ENCODE assay signal across 8 cellular contexts in the genomic region with DNA sequence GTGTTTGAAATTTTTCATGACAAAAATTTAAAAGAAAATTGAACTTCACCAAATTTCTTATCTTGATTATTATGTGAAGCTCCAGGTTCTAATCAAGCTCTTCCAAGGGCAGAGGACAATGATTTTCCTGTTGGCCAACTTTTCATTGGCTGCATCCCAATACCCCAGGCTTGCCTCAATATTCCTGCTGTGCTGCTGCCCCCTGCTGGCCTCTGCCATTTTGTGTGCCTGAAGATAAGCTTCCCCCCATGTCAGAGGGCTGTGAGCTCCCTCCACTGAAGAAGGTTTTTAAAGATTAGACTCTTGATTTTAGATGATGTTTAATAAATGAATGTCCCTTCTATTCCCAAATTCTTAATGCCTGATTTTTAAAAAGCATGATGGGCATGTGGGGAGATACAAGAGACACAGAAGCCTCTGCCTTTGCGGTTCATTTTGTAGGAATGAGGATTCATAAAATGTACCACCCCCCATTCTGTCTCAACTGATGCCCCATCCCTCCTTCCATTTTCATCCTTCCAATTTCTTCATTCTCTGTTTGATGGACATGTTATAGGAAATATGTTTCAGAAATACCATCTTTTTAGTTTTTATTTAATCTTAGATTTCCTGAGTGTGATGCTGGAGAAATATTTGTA.
DNase-seq lines count a peak whose midpoint lies in the region; ATAC-seq and TF ChIP-seq lines count a peak whose summit lies in the region.

No MANE protein-coding gene starts in this region.

- peak; percentile 94 for TF ChIP-seq CTCF in A673 (conservative IDR thresholded peaks at IDR 0.05; ENCODE audit: low read depth, low read length)
- TF ChIP-seq CTCF in GM12872 (IDR thresholded peaks at IDR 0.05; ENCODE audit: insufficient read depth, low read depth, low read length): peak; percentile 84

- H3K79me1 ChIP-seq in mesenchymal stem cell (replicated peaks; ENCODE audit: low read length, poor library complexity, severe bottlenecking): no peaks in the 10 kb centered on the region

- POLR2A ChIA-PET in A673 (lab: Charles Lee; ENCODE audit: low non-redundant PET): interaction anchor here (0.5 kb wide), 1 partner anchor 460 kb away, joined by 3 read pairs; no protein-coding TSS in a partner anchor

- H3K9ac ChIP-seq in mesenchymal stem cell (ENCODE audit: low read length): no peak overlapping the region

- no peak overlapping the region for H3K27ac Mint-ChIP-seq in effector memory CD8-positive, alpha-beta T cell
- no peak overlapping the region for H3K27ac Mint-ChIP-seq in stimulated activated naive B cell treated with anti-CD40 and anti-IgM and Interleukin-4, amounts not matched to agents 10 μg/mL and 1 μg/mL and 100 μg/mL, for 72 hours

- no peak overlapping the region for H3K4me3 Mint-ChIP-seq in effector memory CD8-positive, alpha-beta T cell
- no peak overlapping the region for H3K4me3 Mint-ChIP-seq in stimulated activated naive B cell treated with anti-CD40 and anti-IgM and Interleukin-4, amounts not matched to agents 10 μg/mL and 1 μg/mL and 100 μg/mL, for 72 hours

- H3K9me3 ChIP-seq in A673 (ENCODE audit: low read depth, low read length, poor library complexity, severe bottlenecking) (no peaks in the 10 kb centered on the region), mesenchymal stem cell (ENCODE audit: control insufficient read depth, low read length) (no peaks in the 10 kb centered on the region)

- no peak overlapping the region for H3K27ac ChIP-seq in A673 (ENCODE audit: low read depth, low read length, poor library complexity, severe bottlenecking)
- no peak overlapping the region for H3K27ac ChIP-seq in mesenchymal stem cell (ENCODE audit: low read length, poor library complexity, severe bottlenecking)

- peaks cover 68 to 84% of the 10 kb centered on the region in 2 donors for H3K27me3 Mint-ChIP-seq in effector memory CD8-positive, alpha-beta T cell
- H3K27me3 Mint-ChIP-seq in stimulated activated naive B cell treated with anti-CD40 and anti-IgM and Interleukin-4, amounts not matched to agents 10 μg/mL and 1 μg/mL and 100 μg/mL, for 72 hours: peaks cover 26 to 51% of the 10 kb centered on the region in 2 donors

- H2BK120ac ChIP-seq in mesenchymal stem cell (ENCODE audit: low read depth, low read length): no peak overlapping the region

- no peak overlapping the region for H2BK12ac ChIP-seq in mesenchymal stem cell (ENCODE audit: low read length in 2 of 2)

- no TSS peak for BruUV-seq in A673 (replicated peaks; lab: Mats Ljungman, UMichigan)

- H3K4ac ChIP-seq in mesenchymal stem cell (ENCODE audit: low read depth in 1 of 2, low read length in 2 of 2): no peak overlapping the region

- no peak for ATAC-seq in effector memory CD8-positive, alpha-beta T cell (replicated peaks)
- ATAC-seq in stimulated activated naive B cell treated with anti-CD40 and anti-IgM and Interleukin-4, amounts not matched to agents 10 μg/mL and 1 μg/mL and 100 μg/mL, for 72 hours (replicated peaks): peak; percentile 47 to 56
- no peak for ATAC-seq in GM19324 (IDR thresholded peaks at IDR 0.05; ENCODE audit: low FRiP score, unreplicated experiment)

- no peak overlapping the region for H3K14ac ChIP-seq in mesenchymal stem cell (ENCODE audit: low read length in 2 of 2)

- H2BK15ac ChIP-seq in mesenchymal stem cell (ENCODE audit: low read depth, poor library complexity, severe bottlenecking): no peak overlapping the region

- CTCF ChIA-PET in A673 (lab: Charles Lee): interaction anchor here (0.6 to 1.6 kb wide), 11 partner anchors 103 to 805 kb away, joined by 3 to 14 read pairs (median 3); no protein-coding TSS in a partner anchor

- H3K36me3 ChIP-seq in A673 (ENCODE audit: insufficient read depth, low read length, poor library complexity, severe bottlenecking): no peaks in the 10 kb centered on the region
- no peaks in the 10 kb centered on the region for H3K36me3 ChIP-seq in mesenchymal stem cell (ENCODE audit: control insufficient read depth in 1 of 2, insufficient read depth in 2 of 2, low read depth in 1 of 2, low read length in 2 of 2)

- DNase-seq in A673 (ENCODE audit: low spot score) (peak; percentile 88), NCI-H2107 (lab: John Stamatoyannopoulos, UW) (peak; percentile 81), mesenchymal stem cell (peak; percentile 65)
- DNase-seq in activated CD4-positive, alpha-beta T cell treated with anti-CD3 and anti-CD28 coated beads for 48 hours: peak; percentile 78
- DNase-seq in effector memory CD8-positive, alpha-beta T cell: peak; percentile 17 to 35 (median 30)
- DNase-seq in stimulated activated naive B cell treated with anti-CD40 and anti-IgM and Interleukin-4, amounts not matched to agents 10 μg/mL and 1 μg/mL and 100 μg/mL, for 72 hours: peak; percentile 17

- H3K27me3 ChIP-seq in A673 (replicated peaks; ENCODE audit: insufficient read depth, low read depth, low read length, poor library complexity) (no peaks in the 10 kb centered on the region), mesenchymal stem cell (ENCODE audit: control insufficient read depth in 1 of 2, insufficient read depth in 1 of 2, low read length in 2 of 2) (no peaks in the 10 kb centered on the region)

- intact Hi-C loops in A673 (cut with micrococcal nuclease; ENCODE audit: unreplicated experiment): loop anchor here (1.0 to 10.0 kb wide), 5 partner anchors 102 to 751 kb away; a partner anchor contains a TSS

- no peak overlapping the region for H3K18ac ChIP-seq in mesenchymal stem cell (ENCODE audit: low read depth in 1 of 2, low read length in 2 of 2)

- no peak overlapping the region for H2AK5ac ChIP-seq in mesenchymal stem cell (ENCODE audit: low read length, severe bottlenecking)

- H3K4me1 Mint-ChIP-seq in effector memory CD8-positive, alpha-beta T cell (ENCODE audit: low read depth in 2 of 2): peaks cover 0 to 3% of the 10 kb centered on the region in 2 donors
- H3K4me1 Mint-ChIP-seq in stimulated activated naive B cell treated with anti-CD40 and anti-IgM and Interleukin-4, amounts not matched to agents 10 μg/mL and 1 μg/mL and 100 μg/mL, for 72 hours: peaks cover 14% of the 10 kb centered on the region in 2 donors

- no peak overlapping the region for H4K8ac ChIP-seq in mesenchymal stem cell (ENCODE audit: low read length)

- H3K4me1 ChIP-seq in A673 (ENCODE audit: insufficient read depth, low read length, poor library complexity, severe bottlenecking) (peaks cover 16% of the 10 kb centered on the region), mesenchymal stem cell (ENCODE audit: control insufficient read depth, insufficient read depth, low read depth, low read length) (no peaks in the 10 kb centered on the region)

- 100% methylated on average over 1 of the region's 1 CpG for WGBS in mesenchymal stem cell

- no peak overlapping the region for H3K4me2 ChIP-seq in mesenchymal stem cell (ENCODE audit: low read length, poor library complexity, severe bottlenecking)

- H2AFZ ChIP-seq in mesenchymal stem cell (ENCODE audit: low read depth, low read length): no peak overlapping the region

- H3K23ac ChIP-seq in mesenchymal stem cell (ENCODE audit: low read length in 2 of 2): no peak overlapping the region

- no peak overlapping the region for H4K91ac ChIP-seq in mesenchymal stem cell (ENCODE audit: low read length)

- no peak overlapping the region for H2BK5ac ChIP-seq in mesenchymal stem cell (ENCODE audit: low read depth, low read length, poor library complexity, severe bottlenecking)

- H3K9me3 Mint-ChIP-seq in effector memory CD8-positive, alpha-beta T cell: peaks cover 0 to 7% of the 10 kb centered on the region in 2 donors
- peaks cover 14 to 16% of the 10 kb centered on the region in 2 donors for H3K9me3 Mint-ChIP-seq in stimulated activated naive B cell treated with anti-CD40 and anti-IgM and Interleukin-4, amounts not matched to agents 10 μg/mL and 1 μg/mL and 100 μg/mL, for 72 hours

- H3K36me3 Mint-ChIP-seq in effector memory CD8-positive, alpha-beta T cell (ENCODE audit: insufficient read depth): no peaks in the 10 kb centered on the region
- peaks cover 4 to 13% of the 10 kb centered on the region in 2 donors for H3K36me3 Mint-ChIP-seq in stimulated activated naive B cell treated with anti-CD40 and anti-IgM and Interleukin-4, amounts not matched to agents 10 μg/mL and 1 μg/mL and 100 μg/mL, for 72 hours

- H3K4me3 ChIP-seq in A673 (ENCODE audit: low read depth, low read length, poor library complexity, severe bottlenecking): no peak overlapping the region
- no peak overlapping the region for H3K4me3 ChIP-seq in mesenchymal stem cell (ENCODE audit: insufficient read depth in 1 of 2, low read depth in 1 of 2, low read length in 2 of 2)

Comparison
In these comparisons a context has a peak if more than half of its experiments do, and no peak if none do; other contexts are left out.
1. DNase-seq: peak in every context shown above with its lines; median percentile 88 in A673; 81 in NCI-H2107; 78 in activated CD4-positive, alpha-beta T cell treated with anti-CD3 and anti-CD28 coated beads for 48 hours; 65 in mesenchymal stem cell; 30 in effector memory CD8-positive, alpha-beta T cell; 17 in stimulated activated naive B cell treated with anti-CD40 and anti-IgM and Interleukin-4, amounts not matched to agents 10 μg/mL and 1 μg/mL and 100 μg/mL, for 72 hours.
2. ATAC-seq: peak in stimulated activated naive B cell treated with anti-CD40 and anti-IgM and Interleukin-4, amounts not matched to agents 10 μg/mL and 1 μg/mL and 100 μg/mL, for 72 hours (2 of 2); none in effector memory CD8-positive, alpha-beta T cell (single experiment) and GM19324 (single experiment).